ENCODE assay signal across 21 cellular contexts in genomic region chr10:14574885-14575284, GRCh38.
DNase-seq lines count a peak whose midpoint lies in the region; ATAC-seq and TF ChIP-seq lines count a peak whose summit lies in the region.
"Had no signal": no experiment of that assay in that cellular context is flagged by ENCODE, and none has a peak within 500 bp of the region (broad histone marks: within the 10 kb centered on the region; RNA-seq: fewer than 3 reads in every experiment).

No MANE protein-coding gene starts in this region.

- no peak overlapping the region for H3K4ac ChIP-seq in mesenchymal stem cell (ENCODE audit: low read depth in 1 of 2, low read length in 2 of 2)

- H3K4me1 Mint-ChIP-seq in CD14-positive monocyte (peaks cover 74% of the 10 kb centered on the region), brain (peaks cover 43% of the 10 kb centered on the region)
- peaks cover 62 to 96% (median 94%) of the 10 kb centered on the region in 3 donors for H3K4me1 Mint-ChIP-seq in CD8-positive, alpha-beta memory T cell
- peaks cover 28 to 86% (median 77%) of the 10 kb centered on the region in 7 donors for H3K4me1 Mint-ChIP-seq in naive thymus-derived CD4-positive, alpha-beta T cell

- H2BK15ac ChIP-seq in mesenchymal stem cell (ENCODE audit: low read depth, poor library complexity, severe bottlenecking): no peak overlapping the region

- no peak overlapping the region for H4K8ac ChIP-seq in mesenchymal stem cell (ENCODE audit: low read length)

- no peak for DNase-seq in CD14-positive monocyte (ENCODE audit: low spot score)
- DNase-seq in CD8-positive, alpha-beta memory T cell: no peak
- DNase-seq in naive thymus-derived CD4-positive, alpha-beta T cell: no peak
- DNase-seq in NCI-H82 treated with DMSO at 0.1 percent for 48 hours (lab: John Stamatoyannopoulos, UW; ENCODE audit: unreplicated experiment): no peak
- DNase-seq in mesenchymal stem cell: no peak
- DNase-seq: activated CD4-positive, alpha-beta T cell treated with anti-CD3 and anti-CD28 coated beads, Interleukin-2, amount 50 U/mL, for 48 hours; activated naive CD4-positive, alpha-beta T cell treated with anti-CD3 and anti-CD28 coated beads for 36 hours; activated T-cell treated with anti-CD3 and anti-CD28 coated beads, Interleukin-2, amount 50 U/mL, for 1 hour; AML-193; aorta; central memory CD4-positive, alpha-beta T cell; foreskin keratinocyte; NCI-H1048; NCI-H187 treated with DMSO at 0.1 percent for 48 hours; NCI-H774; SHP77 treated with DMSO at 0.1 percent for 48 hours; stimulated activated naive CD4-positive, alpha-beta T cell treated with Interleukin-2 at 50 U/mL for 16 hours had no signal

- H3K9ac ChIP-seq in mesenchymal stem cell (ENCODE audit: low read length): no peak overlapping the region

- H3K4me3 ChIP-seq in CD8-positive, alpha-beta memory T cell (ENCODE audit: low read length): no peak overlapping the region
- H3K4me3 ChIP-seq in naive thymus-derived CD4-positive, alpha-beta T cell (ENCODE audit: low read length): no peak overlapping the region
- no peak overlapping the region for H3K4me3 ChIP-seq in mesenchymal stem cell (ENCODE audit: insufficient read depth in 1 of 2, low read depth in 1 of 2, low read length in 2 of 2)
- H3K4me3 ChIP-seq: smooth muscle cell, tibial nerve had no signal

- intact Hi-C loops in CD14-positive monocyte (cut with micrococcal nuclease): loop anchor here in 1 of 2 donors (5.0 kb wide), 1 partner anchor 38 kb away; no protein-coding TSS in a partner anchor
- intact Hi-C loops in naive thymus-derived CD4-positive, alpha-beta T cell (cut with micrococcal nuclease): loop anchor here in 1 of 2 donors (5.0 to 10.0 kb wide), 2 partner anchors 380 to 1273 kb away; partner anchors contain the start of genes DCLRE1C, MEIG1 and PHYH

- H2BK12ac ChIP-seq in mesenchymal stem cell (ENCODE audit: low read length in 2 of 2): no peak overlapping the region

- peak overlapping the region in 5 of 7 donors; percentile 40 to 83 (median 63) for H3K27ac Mint-ChIP-seq in CD14-positive monocyte
- H3K27ac Mint-ChIP-seq in CD8-positive, alpha-beta memory T cell: peak overlapping the region in 7 of 8 donors; percentile 68 to 92 (median 86)
- peak overlapping the region in 3 of 5 experiments; percentile 36 to 70 (median 59) for H3K27ac Mint-ChIP-seq in brain
- peak overlapping the region; percentile 46 to 97 (median 90) for H3K27ac Mint-ChIP-seq in naive thymus-derived CD4-positive, alpha-beta T cell
- H3K27ac Mint-ChIP-seq: activated naive CD4-positive, alpha-beta T cell treated with anti-CD3 and anti-CD28 coated beads for 36 hours had no signal

- no peak overlapping the region for H2AK5ac ChIP-seq in mesenchymal stem cell (ENCODE audit: low read length, severe bottlenecking)

- H3K4me3 Mint-ChIP-seq in CD14-positive monocyte (no peak overlapping the region), brain (no peak overlapping the region)
- H3K4me3 Mint-ChIP-seq in CD8-positive, alpha-beta memory T cell: no peak overlapping the region
- H3K4me3 Mint-ChIP-seq in naive thymus-derived CD4-positive, alpha-beta T cell: peak overlapping the region in 2 of 10 donors; percentile 20 to 39
- H3K4me3 Mint-ChIP-seq: activated naive CD4-positive, alpha-beta T cell treated with anti-CD3 and anti-CD28 coated beads for 36 hours had no signal

- H3K4me1 ChIP-seq in CD8-positive, alpha-beta memory T cell (ENCODE audit: insufficient read depth, low read length): peaks cover 66% of the 10 kb centered on the region
- peaks cover 26 to 40% of the 10 kb centered on the region in 2 donors for H3K4me1 ChIP-seq in naive thymus-derived CD4-positive, alpha-beta T cell (ENCODE audit: control insufficient read depth in 2 of 2, insufficient read depth in 2 of 2, low read length in 2 of 2)
- H3K4me1 ChIP-seq in mesenchymal stem cell (ENCODE audit: control insufficient read depth, insufficient read depth, low read depth, low read length): peaks cover 6% of the 10 kb centered on the region

- H2BK5ac ChIP-seq in mesenchymal stem cell (ENCODE audit: low read depth, low read length, poor library complexity, severe bottlenecking): no peak overlapping the region

- H4K91ac ChIP-seq in mesenchymal stem cell (ENCODE audit: low read length): no peak overlapping the region

- H3K27me3 Mint-ChIP-seq in CD14-positive monocyte (ENCODE audit: low read depth in 3 of 3) (no peaks in the 10 kb centered on the region), brain (no peaks in the 10 kb centered on the region)
- H3K27me3 Mint-ChIP-seq in CD8-positive, alpha-beta memory T cell: no peaks in the 10 kb centered on the region
- H3K27me3 Mint-ChIP-seq in naive thymus-derived CD4-positive, alpha-beta T cell: no peaks in the 10 kb centered on the region

- H3K4me2 ChIP-seq in mesenchymal stem cell (ENCODE audit: low read length, poor library complexity, severe bottlenecking): no peak overlapping the region
- H3K4me2 ChIP-seq: smooth muscle cell had no signal

- H3K79me1 ChIP-seq in mesenchymal stem cell (replicated peaks; ENCODE audit: low read length, poor library complexity, severe bottlenecking): peaks cover 15% of the 10 kb centered on the region

- no peak overlapping the region for H2AFZ ChIP-seq in mesenchymal stem cell (ENCODE audit: low read depth, low read length)

- H3K18ac ChIP-seq in mesenchymal stem cell (ENCODE audit: low read depth in 1 of 2, low read length in 2 of 2): no peak overlapping the region

- no peaks in the 10 kb centered on the region for H3K9me3 ChIP-seq in CD8-positive, alpha-beta memory T cell (ENCODE audit: low read length)
- no peaks in the 10 kb centered on the region for H3K9me3 ChIP-seq in naive thymus-derived CD4-positive, alpha-beta T cell (ENCODE audit: control insufficient read depth in 2 of 3, low read length in 3 of 3)
- no peaks in the 10 kb centered on the region for H3K9me3 ChIP-seq in mesenchymal stem cell (ENCODE audit: control insufficient read depth, low read length)
- H3K9me3 ChIP-seq: tibial nerve had no signal

- no peak overlapping the region for H3K14ac ChIP-seq in mesenchymal stem cell (ENCODE audit: low read length in 2 of 2)

- no peak overlapping the region for H2BK120ac ChIP-seq in mesenchymal stem cell (ENCODE audit: low read depth, low read length)

- H3K36me3 ChIP-seq in CD8-positive, alpha-beta memory T cell (ENCODE audit: insufficient read depth, low read length): no peaks in the 10 kb centered on the region
- no peaks in the 10 kb centered on the region for H3K36me3 ChIP-seq in naive thymus-derived CD4-positive, alpha-beta T cell (ENCODE audit: control insufficient read depth in 2 of 3, insufficient read depth in 3 of 3, low read length in 3 of 3)
- no peaks in the 10 kb centered on the region for H3K36me3 ChIP-seq in mesenchymal stem cell (ENCODE audit: control insufficient read depth in 1 of 2, insufficient read depth in 2 of 2, low read depth in 1 of 2, low read length in 2 of 2)
- H3K36me3 ChIP-seq: tibial nerve had no signal

- H3K27me3 ChIP-seq in CD8-positive, alpha-beta memory T cell (ENCODE audit: insufficient read depth, low read length, poor library complexity, severe bottlenecking): no peaks in the 10 kb centered on the region
- no peaks in the 10 kb centered on the region for H3K27me3 ChIP-seq in naive thymus-derived CD4-positive, alpha-beta T cell (ENCODE audit: control insufficient read depth in 2 of 2, insufficient read depth in 2 of 2, low read length in 2 of 2)
- no peaks in the 10 kb centered on the region for H3K27me3 ChIP-seq in mesenchymal stem cell (ENCODE audit: control insufficient read depth in 1 of 2, insufficient read depth in 1 of 2, low read length in 2 of 2)
- H3K27me3 ChIP-seq: foreskin keratinocyte, tibial nerve had no signal

- POLR2A ChIA-PET in CD8-positive, alpha-beta memory T cell (lab: Charles Lee): interaction anchor here (0.5 to 1.5 kb wide), 2 partner anchors 13 to 14 kb away, joined by 3 read pairs; no protein-coding TSS in a partner anchor
- POLR2A ChIA-PET in naive thymus-derived CD4-positive, alpha-beta T cell (lab: Charles Lee): interaction anchor here (0.5 to 19.3 kb wide), 6 partner anchors 8 to 321 kb away, joined by 3 to 429 read pairs (median 4); partner anchors contain the start of gene CDNF

- no peak for ATAC-seq in naive thymus-derived CD4-positive, alpha-beta T cell
- ATAC-seq in GM18907 (IDR thresholded peaks at IDR 0.05; ENCODE audit: unreplicated experiment): no peak
- ATAC-seq: foreskin keratinocyte had no signal

- H3K9me3 Mint-ChIP-seq in CD14-positive monocyte (no peaks in the 10 kb centered on the region), brain (peaks cover 3 to 6% (median 4%) of the 10 kb centered on the region in 5 experiments)
- no peaks in the 10 kb centered on the region for H3K9me3 Mint-ChIP-seq in CD8-positive, alpha-beta memory T cell
- peaks cover 0 to 2% (median 0%) of the 10 kb centered on the region in 11 donors for H3K9me3 Mint-ChIP-seq in naive thymus-derived CD4-positive, alpha-beta T cell
- H3K9me3 Mint-ChIP-seq: activated naive CD4-positive, alpha-beta T cell treated with anti-CD3 and anti-CD28 coated beads for 36 hours had no signal

- TF ChIP-seq CTCF in CD14-positive monocyte (IDR thresholded peaks at IDR 0.05): no peak
- no peak for TF ChIP-seq CTCF in brain (conservative IDR thresholded peaks at IDR 0.05)

- WGBS in mesenchymal stem cell: 97% methylated on average over 5 of the region's 6 CpGs

- H3K23ac ChIP-seq in mesenchymal stem cell (ENCODE audit: low read length in 2 of 2): no peak overlapping the region

- H3K36me3 Mint-ChIP-seq in CD14-positive monocyte (peaks cover 12 to 18% of the 10 kb centered on the region in 2 donors), brain (peaks cover 50% of the 10 kb centered on the region)
- peaks cover 6 to 46% (median 9%) of the 10 kb centered on the region in 3 donors for H3K36me3 Mint-ChIP-seq in CD8-positive, alpha-beta memory T cell
- peaks cover 8 to 21% (median 17%) of the 10 kb centered on the region in 5 donors for H3K36me3 Mint-ChIP-seq in naive thymus-derived CD4-positive, alpha-beta T cell

- H3K27ac ChIP-seq in CD8-positive, alpha-beta memory T cell (ENCODE audit: low read depth, low read length): no peak overlapping the region
- no peak overlapping the region for H3K27ac ChIP-seq in naive thymus-derived CD4-positive, alpha-beta T cell (ENCODE audit: low read depth, low read length)
- no peak overlapping the region for H3K27ac ChIP-seq in mesenchymal stem cell (ENCODE audit: low read length, poor library complexity, severe bottlenecking)
- H3K27ac ChIP-seq: foreskin keratinocyte, tibial nerve had no signal

- CTCF ChIA-PET in CD8-positive, alpha-beta memory T cell (lab: Charles Lee): interaction anchor here (1.0 to 5.1 kb wide), 4 partner anchors 8 to 31 kb away, joined by 3 to 19 read pairs (median 4); no protein-coding TSS in a partner anchor
- CTCF ChIA-PET in naive thymus-derived CD4-positive, alpha-beta T cell (lab: Charles Lee): interaction anchor here (0.6 to 1.2 kb wide), 3 partner anchors 12 to 67 kb away, joined by 3 to 5 read pairs (median 4); no protein-coding TSS in a partner anchor
